Comparison of ENCODE assay signal across 12 cellular contexts in the genomic region with DNA sequence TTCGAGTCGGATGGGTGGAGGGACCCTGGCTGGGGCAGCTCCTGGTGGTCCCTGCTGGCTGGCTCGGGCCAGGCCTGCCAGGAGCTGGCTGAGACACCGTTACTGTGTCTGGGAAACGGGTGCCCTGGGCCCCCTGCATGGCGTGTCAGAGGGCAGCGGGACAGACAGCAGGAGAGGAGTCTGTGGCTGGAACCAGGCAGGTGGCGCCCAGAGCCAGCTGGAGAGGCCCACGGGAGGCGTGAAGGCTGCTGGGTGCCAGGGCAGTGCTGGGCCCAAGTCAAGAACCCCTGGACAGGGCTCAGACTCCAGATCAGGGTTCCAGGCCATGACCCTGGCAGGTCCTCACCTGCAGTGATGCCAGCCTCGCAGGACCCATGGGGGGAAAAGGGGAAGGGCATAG.
DNase-seq lines count a peak whose midpoint lies in the region; ATAC-seq and TF ChIP-seq lines count a peak whose summit lies in the region.
"Had no signal": no experiment of that assay in that cellular context is flagged by ENCODE, and none has a peak within 500 bp of the region (broad histone marks: within the 10 kb centered on the region; RNA-seq: fewer than 3 reads in every experiment).

No MANE protein-coding gene starts in this region.

- H3K4me1 Mint-ChIP-seq in activated naive CD4-positive, alpha-beta T cell treated with anti-CD3 and anti-CD28 coated beads, Interleukin-2, amount 10 ng/mL, durations not matched to agents 7 days and 5 days, result peaks cover 41% of the 10 kb centered on the region
- H3K4me1 Mint-ChIP-seq in central memory CD8-positive, alpha-beta T cell, result peaks cover 32% of the 10 kb centered on the region

- H3K4me3 Mint-ChIP-seq in activated naive CD4-positive, alpha-beta T cell treated with anti-CD3 and anti-CD28 coated beads, Interleukin-2, amount 10 ng/mL, durations not matched to agents 7 days and 5 days, result peak overlapping the region; percentile 53
- H3K4me3 Mint-ChIP-seq in central memory CD8-positive, alpha-beta T cell, result peak overlapping the region; percentile 80

- POLR2A ChIA-PET in RWPE1 (lab: Yijun Ruan, JAX; ENCODE audit: low non-redundant PET), result no interaction called here

- peaks cover 87% of the 10 kb centered on the region for H3K27me3 Mint-ChIP-seq in activated naive CD4-positive, alpha-beta T cell treated with anti-CD3 and anti-CD28 coated beads, Interleukin-2, amount 10 ng/mL, durations not matched to agents 7 days and 5 days
- no peaks in the 10 kb centered on the region for H3K27me3 Mint-ChIP-seq in central memory CD8-positive, alpha-beta T cell

- no peak for ATAC-seq in central memory CD8-positive, alpha-beta T cell (replicated peaks; ENCODE audit: extremely low read depth, poor library complexity, severe bottlenecking)
- ATAC-seq in stimulated activated naive CD8-positive, alpha-beta T cell treated with anti-CD3 and anti-CD28 coated beads, Interleukin-15, Interleukin-2, amounts not matched to agents 100 U/mL and 50 U/mL, for 24 hours, result no peak
- no peak for ATAC-seq in HG03571 (IDR thresholded peaks at IDR 0.05; ENCODE audit: unreplicated experiment)

- no peaks in the 10 kb centered on the region for H3K9me3 Mint-ChIP-seq in activated naive CD4-positive, alpha-beta T cell treated with anti-CD3 and anti-CD28 coated beads, Interleukin-2, amount 10 ng/mL, durations not matched to agents 7 days and 5 days
- no peaks in the 10 kb centered on the region for H3K9me3 Mint-ChIP-seq in central memory CD8-positive, alpha-beta T cell

- no peak for DNase-seq in activated naive CD4-positive, alpha-beta T cell treated with anti-CD3 and anti-CD28 coated beads, Interleukin-2, amount 10 ng/mL, durations not matched to agents 7 days and 5 days
- no peak for DNase-seq in activated naive CD4-positive, alpha-beta T cell treated with anti-CD3 and anti-CD28 coated beads, Interleukin-2, amount 50 U/mL, for 16 hours
- DNase-seq in RWPE1 (ENCODE audit: low spot score) (no peak), NCI-H1417 treated with DMSO at 0.1 percent for 48 hours (lab: John Stamatoyannopoulos, UW) (no peak), NCI-H510A (lab: John Stamatoyannopoulos, UW) (no peak)
- no peak for DNase-seq in central memory CD8-positive, alpha-beta T cell (ENCODE audit: low spot score in 2 of 2)
- peak; percentile 33 for DNase-seq in stimulated activated naive CD8-positive, alpha-beta T cell treated with anti-CD3 and anti-CD28 coated beads, Interleukin-15, Interleukin-2, amounts not matched to agents 100 U/mL and 50 U/mL, for 24 hours
- DNase-seq: esophagus squamous epithelium, mucosa of descending colon, NCI-H1694, testis had no signal

- H3K27ac Mint-ChIP-seq in activated naive CD4-positive, alpha-beta T cell treated with anti-CD3 and anti-CD28 coated beads, Interleukin-2, amount 10 ng/mL, durations not matched to agents 7 days and 5 days, result no peak overlapping the region
- peak overlapping the region; percentile 81 for H3K27ac Mint-ChIP-seq in central memory CD8-positive, alpha-beta T cell (ENCODE audit: low read depth)

- CTCF ChIA-PET in activated naive CD4-positive, alpha-beta T cell treated with anti-CD3 and anti-CD28 coated beads, Interleukin-2, amount 10 ng/mL, durations not matched to agents 7 days and 5 days (lab: Charles Lee), result no interaction called here
- CTCF ChIA-PET in RWPE1 (lab: Yijun Ruan, JAX), result interaction anchor here (0.6 to 0.8 kb wide), 4 partner anchors 30 to 59 kb away, joined by 3 to 4 read pairs (median 3); no protein-coding TSS in a partner anchor

- H3K36me3 Mint-ChIP-seq in activated naive CD4-positive, alpha-beta T cell treated with anti-CD3 and anti-CD28 coated beads, Interleukin-2, amount 10 ng/mL, durations not matched to agents 7 days and 5 days, result no peaks in the 10 kb centered on the region
- peaks cover 5% of the 10 kb centered on the region for H3K36me3 Mint-ChIP-seq in central memory CD8-positive, alpha-beta T cell (ENCODE audit: insufficient read depth)

- peak overlapping the region; percentile 76 for H3K27ac ChIP-seq in RWPE1
- H3K27ac ChIP-seq: testis had no signal

- no peak for TF ChIP-seq CTCF in RWPE1 (conservative IDR thresholded peaks at IDR 0.05; ENCODE audit: low read depth)
